ENCODE assay signal across 1 cellular context in genomic region chr7:4742852-4743251, GRCh38.
TF ChIP-seq lines count a peak whose summit lies in the region.

No MANE protein-coding gene starts in this region.

TF ChIP-seq in K562, 482 proteins besides CTCF, POLR2A, EP300 and RAD21:
- TF ChIP-seq ATF1 (CRISPR knock-in tag; IDR thresholded peaks at IDR 0.05) (no peak), ATF1 (tag; IDR thresholded peaks at IDR 0.05) (0 out of 2 replicates have a peak, but pooled peaks have one; percentile 18), PML (IDR thresholded peaks at IDR 0.05; ENCODE audit: low read length) (no peak)
